In the genomic region with DNA sequence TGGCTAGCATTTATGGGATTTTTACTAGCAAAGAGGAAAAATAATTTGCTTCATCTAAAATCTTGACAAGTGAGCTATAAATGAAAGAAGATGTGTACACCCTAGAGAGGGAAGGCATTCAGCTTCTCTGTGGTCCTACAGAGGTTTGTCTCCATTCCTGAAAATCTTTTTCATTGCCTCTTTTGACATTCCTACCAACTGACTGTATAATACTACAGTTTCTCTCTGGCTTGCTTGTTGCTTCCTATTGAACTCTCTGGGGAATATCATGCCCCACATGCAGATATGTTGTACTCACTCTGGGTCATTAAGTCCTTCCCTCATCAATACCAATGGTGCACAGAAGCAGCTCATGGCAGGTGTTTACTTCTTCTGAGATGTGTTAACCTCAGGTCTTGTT, we compare ENCODE assay signal across 35 cellular contexts.
"Had no signal": no experiment of that assay in that cellular context is flagged by ENCODE, and none has a peak within 500 bp of the region (broad histone marks: within the 10 kb centered on the region; RNA-seq: fewer than 3 reads in every experiment).

No MANE protein-coding gene starts in this region.

- H3K4me3 ChIP-seq: PC-9 had no signal

- H3K27ac Mint-ChIP-seq: activated CD4-positive, alpha-beta memory T cell treated with anti-CD3 and anti-CD28 coated beads, Interleukin-2, amount 10 ng/mL, durations not matched to agents 7 days and 5 days; activated CD8-positive, alpha-beta memory T cell treated with anti-CD3 and anti-CD28 coated beads, Interleukin-2, amount 10 ng/mL, durations not matched to agents 7 days and 5 days; activated naive CD4-positive, alpha-beta T cell treated with anti-CD3 and anti-CD28 coated beads, Interleukin-2, amount 10 ng/mL, durations not matched to agents 7 days and 5 days; activated naive CD8-positive, alpha-beta T cell; activated naive CD8-positive, alpha-beta T cell treated with anti-CD3 and anti-CD28 coated beads, Interleukin-2, amount 50 U/mL, for 24 hours had no signal

- H3K27ac ChIP-seq: brain microvascular endothelial cell, PC-9, RWPE1, WERI-Rb-1 had no signal

- H3K9me3 Mint-ChIP-seq: activated naive CD4-positive, alpha-beta T cell treated with anti-CD3 and anti-CD28 coated beads, Interleukin-2, amount 10 ng/mL, durations not matched to agents 7 days and 5 days had no signal

- H3K27me3 Mint-ChIP-seq: activated CD4-positive, alpha-beta memory T cell treated with anti-CD3 and anti-CD28 coated beads, Interleukin-2, amount 10 ng/mL, durations not matched to agents 7 days and 5 days; activated CD8-positive, alpha-beta memory T cell treated with anti-CD3 and anti-CD28 coated beads, Interleukin-2, amount 10 ng/mL, durations not matched to agents 7 days and 5 days; activated naive CD4-positive, alpha-beta T cell treated with anti-CD3 and anti-CD28 coated beads, Interleukin-2, amount 10 ng/mL, durations not matched to agents 7 days and 5 days had no signal

- H3K4me2 ChIP-seq: PC-9 had no signal

- ATAC-seq: activated CD8-positive, alpha-beta memory T cell treated with anti-CD3 and anti-CD28 coated beads, Interleukin-2, amount 10 ng/mL, durations not matched to agents 7 days and 5 days; activated naive CD8-positive, alpha-beta T cell treated with anti-CD3 and anti-CD28 coated beads, Interleukin-2, amount 50 U/mL, for 24 hours; Right ventricle myocardium inferior had no signal

- DNase-seq: activated CD4-positive, alpha-beta memory T cell treated with anti-CD3 and anti-CD28 coated beads, Interleukin-2, amount 10 ng/mL, durations not matched to agents 7 days and 5 days; activated CD4-positive, alpha-beta T cell treated with anti-CD3 and anti-CD28 coated beads for 1 hour; activated CD4-positive, alpha-beta T cell treated with anti-CD3 and anti-CD28 coated beads for 48 hours; activated CD4-positive, CD25-positive, alpha-beta regulatory T cell; activated CD8-positive, alpha-beta memory T cell treated with anti-CD3 and anti-CD28 coated beads for 24 hours; activated CD8-positive, alpha-beta memory T cell treated with anti-CD3 and anti-CD28 coated beads, Interleukin-2, amount 10 ng/mL, durations not matched to agents 7 days and 5 days; activated CD8-positive, alpha-beta memory T cell treated with anti-CD3 and anti-CD28 coated beads, Interleukin-2, amount 50 U/mL, for 48 hours; activated effector memory CD4-positive, alpha-beta T cell treated with Interleukin-2 at 50 U/mL for 16 hours; activated naive CD4-positive, alpha-beta T cell treated with anti-CD3 and anti-CD28 coated beads, Interleukin-2, amount 10 ng/mL, durations not matched to agents 7 days and 5 days; activated naive CD8-positive, alpha-beta T cell treated with anti-CD3 and anti-CD28 coated beads, Interleukin-2, amount 50 U/mL, for 24 hours; activated T-cell treated with anti-CD3 and anti-CD28 coated beads, Interleukin-2, amount 50 U/mL, for 48 hours; amniotic stem cell; aorta; brain microvascular endothelial cell; central memory CD4-positive, alpha-beta T cell; NCI-H1092 treated with DMSO at 0.1 percent for 48 hours; NCI-H1417; NCI-H146; NCI-H187; NCI-H2029 treated with DMSO at 0.1 percent for 48 hours; NCI-H2107; NCI-H2171; NCI-H510A; NCI-H526; NCI-H748 treated with DMSO at 0.1 percent for 48 hours; NK-92 treated with Interleukin-12 subunit alpha and Interleukin-12 subunit beta, amount 100 ng/mL, for 24 hours; PC-9; SW 1271; T-helper 1 cell; T-helper 2 cell; T-helper 9 cell; WERI-Rb-1 had no signal

- H2AFZ ChIP-seq: PC-9 had no signal

- H3K36me3 Mint-ChIP-seq: activated CD8-positive, alpha-beta memory T cell treated with anti-CD3 and anti-CD28 coated beads, Interleukin-2, amount 10 ng/mL, durations not matched to agents 7 days and 5 days; activated naive CD4-positive, alpha-beta T cell treated with anti-CD3 and anti-CD28 coated beads, Interleukin-2, amount 10 ng/mL, durations not matched to agents 7 days and 5 days; activated naive CD8-positive, alpha-beta T cell had no signal

- H3K4me1 Mint-ChIP-seq: activated CD4-positive, alpha-beta memory T cell treated with anti-CD3 and anti-CD28 coated beads, Interleukin-2, amount 10 ng/mL, durations not matched to agents 7 days and 5 days; activated CD8-positive, alpha-beta memory T cell treated with anti-CD3 and anti-CD28 coated beads, Interleukin-2, amount 10 ng/mL, durations not matched to agents 7 days and 5 days; activated naive CD4-positive, alpha-beta T cell treated with anti-CD3 and anti-CD28 coated beads, Interleukin-2, amount 10 ng/mL, durations not matched to agents 7 days and 5 days; activated naive CD8-positive, alpha-beta T cell treated with anti-CD3 and anti-CD28 coated beads, Interleukin-2, amount 50 U/mL, for 24 hours had no signal

- H3K36me3 ChIP-seq: brain microvascular endothelial cell, WERI-Rb-1 had no signal

- H3K4me3 Mint-ChIP-seq: activated CD4-positive, alpha-beta memory T cell treated with anti-CD3 and anti-CD28 coated beads, Interleukin-2, amount 10 ng/mL, durations not matched to agents 7 days and 5 days; activated CD8-positive, alpha-beta memory T cell treated with anti-CD3 and anti-CD28 coated beads, Interleukin-2, amount 10 ng/mL, durations not matched to agents 7 days and 5 days; activated naive CD4-positive, alpha-beta T cell treated with anti-CD3 and anti-CD28 coated beads, Interleukin-2, amount 10 ng/mL, durations not matched to agents 7 days and 5 days; activated naive CD8-positive, alpha-beta T cell; activated naive CD8-positive, alpha-beta T cell treated with anti-CD3 and anti-CD28 coated beads, Interleukin-2, amount 50 U/mL, for 24 hours had no signal

- H3K27me3 ChIP-seq: brain microvascular endothelial cell had no signal
